ENCODE assay signal across 31 cellular contexts in the genomic region with DNA sequence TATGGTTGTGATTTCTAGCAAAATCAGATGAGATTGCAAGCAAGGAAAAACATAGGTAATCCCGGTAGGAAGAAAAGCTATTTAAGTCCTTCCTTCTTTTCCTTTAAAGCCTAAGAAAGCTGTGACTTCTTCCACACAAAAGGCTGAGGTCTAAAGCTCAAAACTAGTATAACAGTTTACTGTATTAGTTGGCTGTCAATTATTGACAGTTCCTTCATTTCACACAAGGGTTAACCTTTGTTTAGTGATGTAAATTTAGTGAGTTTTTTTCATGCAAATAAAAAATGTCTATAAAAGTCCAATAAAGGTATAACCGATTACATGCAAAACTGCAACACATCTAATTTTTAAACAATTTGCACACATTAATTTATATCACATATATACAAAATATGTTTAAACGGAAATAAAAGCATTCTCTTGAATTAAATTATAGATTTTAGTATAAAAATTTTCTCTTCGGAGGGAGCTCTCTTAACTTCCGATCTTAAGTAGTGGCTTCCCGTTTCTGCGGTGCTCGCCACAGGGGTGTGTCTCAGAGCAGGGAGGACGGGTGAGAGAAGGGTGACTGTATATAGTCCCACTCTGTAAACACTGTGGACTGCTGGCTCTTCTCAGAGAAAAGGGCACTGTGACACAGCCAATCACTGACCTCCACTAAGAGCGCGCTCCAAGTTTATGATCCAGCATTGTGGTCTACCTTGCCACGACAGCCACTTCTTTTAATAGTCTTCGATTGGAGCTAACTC. TPM values are rescaled to one million over a fixed set of nuclear protein-coding genes. Genes with fewer than 3 reads are reported as not detected.
"Had no signal": no experiment of that assay in that cellular context is flagged by ENCODE, and none has a peak within 500 bp of the region (broad histone marks: within the 10 kb centered on the region; RNA-seq: fewer than 3 reads in every experiment).

No MANE protein-coding gene starts in this region.

- H3K9me3 ChIP-seq: esophagus squamous epithelium, gastrocnemius medialis, tibial artery, uterus had no signal

- H3K36me3 Mint-ChIP-seq: activated naive CD8-positive, alpha-beta T cell treated with anti-CD3 and anti-CD28 coated beads, Interleukin-2, amount 10 ng/mL, durations not matched to agents 7 days and 5 days; stimulated activated effector memory CD8-positive, alpha-beta T cell treated with anti-CD3 and anti-CD28 coated beads, Interleukin-12 subunit alpha, Interleukin-12 subunit beta, amount 100 ng/mL, for 72 hours had no signal

- H3K9me3 Mint-ChIP-seq: activated B cell treated with CpG ODN at 0.5 μM for 24 hours; activated naive CD8-positive, alpha-beta T cell treated with anti-CD3 and anti-CD28 coated beads, Interleukin-2, amount 10 ng/mL, durations not matched to agents 7 days and 5 days; activated T-cell treated with anti-CD3 and anti-CD28 coated beads, Interleukin-2, amount 50 U/mL, for 4 hours; activated T-helper 2 cell treated with anti-CD3 and anti-CD28 coated beads, Interferon-gamma antibody, Interleukin-2, Interleukin-4, amounts not matched to agents 10 μg/mL and 5 μg/mL and 100 μg/mL, durations not matched to agents 14 hours and 24 hours and 36 hours; neural crest cell; stimulated activated effector memory CD8-positive, alpha-beta T cell treated with anti-CD3 and anti-CD28 coated beads, Interleukin-12 subunit alpha, Interleukin-12 subunit beta, amount 100 ng/mL, for 72 hours; stimulated activated naive CD8-positive, alpha-beta T cell treated with anti-CD3 and anti-CD28 coated beads, Interleukin-15, amount 100 ng/mL, for 72 hours had no signal

- H3K4me3 Mint-ChIP-seq: activated B cell treated with CpG ODN at 0.5 μM for 24 hours; activated CD4-positive, alpha-beta T cell treated with anti-CD3 and anti-CD28 coated beads for 36 hours; activated naive CD8-positive, alpha-beta T cell treated with anti-CD3 and anti-CD28 coated beads, Interleukin-2, amount 10 ng/mL, durations not matched to agents 7 days and 5 days; activated T-cell treated with anti-CD3 and anti-CD28 coated beads, Interleukin-2, amount 50 U/mL, for 4 hours; endodermal cell; neural crest cell; stimulated activated effector memory CD8-positive, alpha-beta T cell treated with anti-CD3 and anti-CD28 coated beads, Interleukin-12 subunit alpha, Interleukin-12 subunit beta, amount 100 ng/mL, for 72 hours; stimulated activated naive CD8-positive, alpha-beta T cell treated with anti-CD3 and anti-CD28 coated beads, Interleukin-15, amount 100 ng/mL, for 72 hours had no signal

- H3K27ac Mint-ChIP-seq: activated B cell treated with CpG ODN at 0.5 μM for 24 hours; activated CD4-positive, alpha-beta T cell treated with anti-CD3 and anti-CD28 coated beads for 36 hours; activated naive CD8-positive, alpha-beta T cell treated with anti-CD3 and anti-CD28 coated beads, Interleukin-2, amount 10 ng/mL, durations not matched to agents 7 days and 5 days; activated T-helper 2 cell treated with anti-CD3 and anti-CD28 coated beads, Interferon-gamma antibody, Interleukin-2, Interleukin-4, amounts not matched to agents 10 μg/mL and 5 μg/mL and 100 μg/mL, durations not matched to agents 14 hours and 24 hours and 36 hours; endodermal cell; stimulated activated effector memory CD8-positive, alpha-beta T cell treated with anti-CD3 and anti-CD28 coated beads, Interleukin-12 subunit alpha, Interleukin-12 subunit beta, amount 100 ng/mL, for 72 hours; stimulated activated naive CD8-positive, alpha-beta T cell treated with anti-CD3 and anti-CD28 coated beads, Interleukin-15, amount 100 ng/mL, for 72 hours had no signal

- H3K4me1 ChIP-seq: esophagus squamous epithelium, gastrocnemius medialis, tibial artery, uterus had no signal

- H3K27ac ChIP-seq: esophagus squamous epithelium, gastrocnemius medialis, tibial artery, uterus had no signal

- H3K4me1 Mint-ChIP-seq: activated CD4-positive, alpha-beta T cell treated with anti-CD3 and anti-CD28 coated beads for 36 hours; activated naive CD8-positive, alpha-beta T cell treated with anti-CD3 and anti-CD28 coated beads, Interleukin-2, amount 10 ng/mL, durations not matched to agents 7 days and 5 days; endodermal cell; neural crest cell; stimulated activated effector memory CD8-positive, alpha-beta T cell treated with anti-CD3 and anti-CD28 coated beads, Interleukin-12 subunit alpha, Interleukin-12 subunit beta, amount 100 ng/mL, for 72 hours; stimulated activated naive CD8-positive, alpha-beta T cell treated with anti-CD3 and anti-CD28 coated beads, Interleukin-15, amount 100 ng/mL, for 72 hours had no signal

- DNase-seq: activated B cell treated with CpG ODN at 0.5 μM for 24 hours; activated CD4-positive, alpha-beta T cell treated with anti-CD3 and anti-CD28 coated beads for 36 hours; activated CD4-positive, alpha-beta T cell treated with anti-CD3 and anti-CD28 coated beads, Interleukin-2, amount 50 U/mL, for 4 hours; activated CD8-positive, alpha-beta memory T cell treated with anti-CD3 and anti-CD28 coated beads for 24 hours; activated CD8-positive, alpha-beta memory T cell treated with anti-CD3 and anti-CD28 coated beads, Interleukin-2, amount 50 U/mL, for 48 hours; activated naive CD4-positive, alpha-beta T cell treated with Interleukin-2 at 50 U/mL for 16 hours; activated naive CD8-positive, alpha-beta T cell treated with anti-CD3 and anti-CD28 coated beads, Interleukin-2, amount 10 ng/mL, durations not matched to agents 7 days and 5 days; activated T-cell treated with anti-CD3 and anti-CD28 coated beads, Interleukin-2, amount 50 U/mL, for 4 hours; amniotic stem cell; cerebellar nuclear complex; cortex of kidney; endodermal cell; esophagus squamous epithelium; gastrocnemius medialis; hippocampal formation; islet precursor cell; left cardiac atrium; mesenchymal stem cell; occipital lobe; small intestine; stimulated activated CD4-positive, alpha-beta T cell treated with anti-CD3 and anti-CD28 coated beads, Interleukin-2, amount 100 ng/mL, for 24 hours; stimulated activated naive CD8-positive, alpha-beta T cell treated with anti-CD3 and anti-CD28 coated beads, Interleukin-15, amount 100 ng/mL, for 72 hours; T-helper 9 cell; tibial artery; uterus had no signal

- ATAC-seq: activated CD4-positive, alpha-beta T cell treated with anti-CD3 and anti-CD28 coated beads for 36 hours; activated T-cell treated with anti-CD3 and anti-CD28 coated beads, Interleukin-2, amount 50 U/mL, for 4 hours; gastrocnemius medialis; left cardiac atrium; sciatic nerve; stimulated activated effector memory CD8-positive, alpha-beta T cell treated with anti-CD3 and anti-CD28 coated beads, Interleukin-12 subunit alpha, Interleukin-12 subunit beta, amount 100 ng/mL, for 72 hours; stimulated activated naive CD8-positive, alpha-beta T cell treated with anti-CD3 and anti-CD28 coated beads, Interleukin-15, amount 100 ng/mL, for 72 hours had no signal

- H3K4me3 ChIP-seq: esophagus squamous epithelium, gastrocnemius medialis, tibial artery, uterus had no signal

- H3K36me3 ChIP-seq: gastrocnemius medialis, tibial artery, uterus had no signal

- H3K27me3 ChIP-seq: esophagus squamous epithelium, gastrocnemius medialis, tibial artery, uterus had no signal

- H3K27me3 Mint-ChIP-seq: activated B cell treated with CpG ODN at 0.5 μM for 24 hours; activated CD4-positive, alpha-beta T cell treated with anti-CD3 and anti-CD28 coated beads for 36 hours; stimulated activated naive CD8-positive, alpha-beta T cell treated with anti-CD3 and anti-CD28 coated beads, Interleukin-15, amount 100 ng/mL, for 72 hours had no signal

RNA-seq across cellular contexts. Expression of a gene that starts 33.4 kb away (rescaled TPM):
- total RNA-seq: activated B cell treated with CpG ODN at 0.5 μM for 24 hours; activated CD4-positive, alpha-beta T cell treated with anti-CD3 and anti-CD28 coated beads for 36 hours; activated naive CD8-positive, alpha-beta T cell treated with anti-CD3 and anti-CD28 coated beads, Interleukin-2, amount 10 ng/mL, durations not matched to agents 7 days and 5 days; activated T-helper 2 cell treated with anti-CD3 and anti-CD28 coated beads, Interferon-gamma antibody, Interleukin-2, Interleukin-4, amounts not matched to agents 10 μg/mL and 5 μg/mL and 100 μg/mL, durations not matched to agents 14 hours and 24 hours and 36 hours; endodermal cell; esophagus squamous epithelium; lower leg skin; mononuclear cell; neural crest cell; sciatic nerve; uterus had no signal
